In genomic region chr3:175426805-175427204, GRCh38 we compare ENCODE assay signal across 1 cellular context.
TF ChIP-seq lines count a peak whose summit lies in the region.

No MANE protein-coding gene starts in this region.

TF ChIP-seq in H1, 55 proteins besides CTCF, POLR2A, EP300 and RAD21:
- TF ChIP-seq TAF1 (IDR thresholded peaks at IDR 0.05; ENCODE audit: low read depth, low read length) (no peak), MAFK (IDR thresholded peaks at IDR 0.05; ENCODE audit: low read depth, low read length) (peak; percentile 93)
